ENCODE assay signal across 21 cellular contexts in genomic region chr3:121662742-121663141, GRCh38. TPM values are rescaled to one million over a fixed set of nuclear protein-coding genes. Genes with fewer than 3 reads are reported as not detected.
DNase-seq lines count a peak whose midpoint lies in the region; ATAC-seq, FAIRE-seq and TF ChIP-seq lines count a peak whose summit lies in the region.
"Had no signal": no experiment of that assay in that cellular context is flagged by ENCODE, and none has a peak within 500 bp of the region (broad histone marks: within the 10 kb centered on the region; RNA-seq: fewer than 3 reads in every experiment).

No MANE protein-coding gene starts in this region.

- H3K9me3 Mint-ChIP-seq in activated naive CD8-positive, alpha-beta T cell treated with anti-CD3 and anti-CD28 coated beads, Interleukin-2, amount 10 ng/mL, durations not matched to agents 7 days and 5 days: no peaks in the 10 kb centered on the region
- peaks cover 5% of the 10 kb centered on the region for H3K9me3 Mint-ChIP-seq in activated naive CD8-positive, alpha-beta T cell treated with anti-CD3 and anti-CD28 coated beads, Interleukin-2, amount 50 U/mL, for 24 hours
- no peaks in the 10 kb centered on the region for H3K9me3 Mint-ChIP-seq in CD4-positive, alpha-beta memory T cell
- H3K9me3 Mint-ChIP-seq in dendritic cell treated with granulocyte-macrophage colony-stimulating factor and Interleukin-4, amounts not matched to agents 40 ng/mL and 50 ng/mL, for 4 days: no peaks in the 10 kb centered on the region

- no peak for FAIRE-seq in D721Med (lab: Jason Lieb, UNC)

- H3K36me3 ChIP-seq in CD4-positive, alpha-beta memory T cell (ENCODE audit: insufficient read depth, low read length): peaks cover 53% of the 10 kb centered on the region
- peaks cover 19% of the 10 kb centered on the region for H3K36me3 ChIP-seq in neutrophil

- no peak overlapping the region for H3K4me3 ChIP-seq in CD4-positive, alpha-beta memory T cell (ENCODE audit: low read length in 2 of 2)
- no peak overlapping the region for H3K4me3 ChIP-seq in neutrophil (ENCODE audit: low read depth in 1 of 2, low read length in 1 of 2)
- H3K4me3 ChIP-seq: HAP-1, PC-9 had no signal

- no peaks in the 10 kb centered on the region for H3K27me3 ChIP-seq in CD4-positive, alpha-beta memory T cell (ENCODE audit: insufficient read depth, low read length)
- H3K27me3 ChIP-seq in neutrophil: no peaks in the 10 kb centered on the region

- intact Hi-C loops in CD4-positive, alpha-beta memory T cell (cut with micrococcal nuclease): no loop called here
- intact Hi-C loops in dendritic cell treated with granulocyte-macrophage colony-stimulating factor and Interleukin-4, amounts not matched to agents 40 ng/mL and 50 ng/mL, for 4 days (cut with micrococcal nuclease): no loop called here

- DNase-seq in activated naive CD8-positive, alpha-beta T cell treated with anti-CD3 and anti-CD28 coated beads, Interleukin-2, amount 10 ng/mL, durations not matched to agents 7 days and 5 days: no peak
- DNase-seq in activated naive CD8-positive, alpha-beta T cell treated with anti-CD3 and anti-CD28 coated beads, Interleukin-2, amount 50 U/mL, for 24 hours: no peak
- DNase-seq in CD4-positive, alpha-beta memory T cell: no peak
- no peak for DNase-seq in activated CD4-positive, alpha-beta T cell treated with anti-CD3 and anti-CD28 coated beads for 48 hours
- no peak for DNase-seq in D721Med (ENCODE audit: insufficient read length, low spot score)
- DNase-seq: 8988T, AML-193, C1 segment of cervical spinal cord, KG1, NCI-H1092 treated with DMSO at 0.1 percent for 48 hours, NCI-H1436 treated with DMSO at 0.1 percent for 48 hours, NCI-H1930, NCI-H226, NCI-H510A treated with DMSO at 0.1 percent for 48 hours, NCI-H748 treated with DMSO at 0.1 percent for 48 hours, PC-9, RPMI8226 had no signal

- peaks cover 34% of the 10 kb centered on the region for H3K4me1 ChIP-seq in CD4-positive, alpha-beta memory T cell (ENCODE audit: insufficient read depth, low read length)
- H3K4me1 ChIP-seq in neutrophil (ENCODE audit: control insufficient read depth in 1 of 2, insufficient read depth in 1 of 2, low read depth in 1 of 2, low read length in 1 of 2): peaks cover 64 to 76% of the 10 kb centered on the region in 2 experiments

- H3K27ac Mint-ChIP-seq in activated naive CD8-positive, alpha-beta T cell treated with anti-CD3 and anti-CD28 coated beads, Interleukin-2, amount 10 ng/mL, durations not matched to agents 7 days and 5 days: peak overlapping the region; percentile 10
- no peak overlapping the region for H3K27ac Mint-ChIP-seq in activated naive CD8-positive, alpha-beta T cell treated with anti-CD3 and anti-CD28 coated beads, Interleukin-2, amount 50 U/mL, for 24 hours
- H3K27ac Mint-ChIP-seq in CD4-positive, alpha-beta memory T cell: peak overlapping the region in 5 of 7 donors; percentile 24 to 80 (median 51)
- peak overlapping the region; percentile 22 for H3K27ac Mint-ChIP-seq in dendritic cell treated with granulocyte-macrophage colony-stimulating factor and Interleukin-4, amounts not matched to agents 40 ng/mL and 50 ng/mL, for 4 days

- no peak overlapping the region for H3K27ac ChIP-seq in CD4-positive, alpha-beta memory T cell (ENCODE audit: low read depth, low read length)
- H3K27ac ChIP-seq in neutrophil: peak overlapping the region; percentile 98
- H3K27ac ChIP-seq: PC-9 had no signal

- H3K9me3 ChIP-seq in CD4-positive, alpha-beta memory T cell (ENCODE audit: control insufficient read depth in 1 of 2, low read length in 2 of 2): no peaks in the 10 kb centered on the region
- H3K9me3 ChIP-seq in neutrophil: no peaks in the 10 kb centered on the region
- H3K9me3 ChIP-seq: HAP-1 had no signal

- peaks cover 62% of the 10 kb centered on the region for H3K36me3 Mint-ChIP-seq in activated naive CD8-positive, alpha-beta T cell treated with anti-CD3 and anti-CD28 coated beads, Interleukin-2, amount 10 ng/mL, durations not matched to agents 7 days and 5 days
- H3K36me3 Mint-ChIP-seq in activated naive CD8-positive, alpha-beta T cell treated with anti-CD3 and anti-CD28 coated beads, Interleukin-2, amount 50 U/mL, for 24 hours (ENCODE audit: low read depth): peaks cover 45% of the 10 kb centered on the region
- peaks cover 51 to 77% of the 10 kb centered on the region in 2 donors for H3K36me3 Mint-ChIP-seq in CD4-positive, alpha-beta memory T cell
- peaks cover 88% of the 10 kb centered on the region for H3K36me3 Mint-ChIP-seq in dendritic cell treated with granulocyte-macrophage colony-stimulating factor and Interleukin-4, amounts not matched to agents 40 ng/mL and 50 ng/mL, for 4 days (ENCODE audit: low read depth)

- no peak overlapping the region for H3K4me3 Mint-ChIP-seq in activated naive CD8-positive, alpha-beta T cell treated with anti-CD3 and anti-CD28 coated beads, Interleukin-2, amount 10 ng/mL, durations not matched to agents 7 days and 5 days
- no peak overlapping the region for H3K4me3 Mint-ChIP-seq in activated naive CD8-positive, alpha-beta T cell treated with anti-CD3 and anti-CD28 coated beads, Interleukin-2, amount 50 U/mL, for 24 hours
- no peak overlapping the region for H3K4me3 Mint-ChIP-seq in CD4-positive, alpha-beta memory T cell
- H3K4me3 Mint-ChIP-seq in dendritic cell treated with granulocyte-macrophage colony-stimulating factor and Interleukin-4, amounts not matched to agents 40 ng/mL and 50 ng/mL, for 4 days: no peak overlapping the region

- TF ChIP-seq CTCF in neutrophil (IDR thresholded peaks at IDR 0.05): no peak
- no peak for TF ChIP-seq CTCF in D721Med (IDR thresholded peaks at IDR 0.05; ENCODE audit: insufficient read depth, missing control alignments)

- CTCF ChIA-PET in CD4-positive, alpha-beta memory T cell (lab: Charles Lee; ENCODE audit: partially characterized antibody): no interaction called here

- no peak for ATAC-seq in activated naive CD8-positive, alpha-beta T cell treated with anti-CD3 and anti-CD28 coated beads, Interleukin-2, amount 10 ng/mL, durations not matched to agents 7 days and 5 days (ENCODE audit: low read depth)
- no peak for ATAC-seq in activated naive CD8-positive, alpha-beta T cell treated with anti-CD3 and anti-CD28 coated beads, Interleukin-2, amount 50 U/mL, for 24 hours
- no peak for ATAC-seq in GM19023 (IDR thresholded peaks at IDR 0.05; ENCODE audit: unreplicated experiment)

- H3K27me3 Mint-ChIP-seq in activated naive CD8-positive, alpha-beta T cell treated with anti-CD3 and anti-CD28 coated beads, Interleukin-2, amount 10 ng/mL, durations not matched to agents 7 days and 5 days: no peaks in the 10 kb centered on the region
- H3K27me3 Mint-ChIP-seq in activated naive CD8-positive, alpha-beta T cell treated with anti-CD3 and anti-CD28 coated beads, Interleukin-2, amount 50 U/mL, for 24 hours: no peaks in the 10 kb centered on the region
- H3K27me3 Mint-ChIP-seq in CD4-positive, alpha-beta memory T cell: no peaks in the 10 kb centered on the region
- no peaks in the 10 kb centered on the region for H3K27me3 Mint-ChIP-seq in dendritic cell treated with granulocyte-macrophage colony-stimulating factor and Interleukin-4, amounts not matched to agents 40 ng/mL and 50 ng/mL, for 4 days

- H3K4me1 Mint-ChIP-seq in activated naive CD8-positive, alpha-beta T cell treated with anti-CD3 and anti-CD28 coated beads, Interleukin-2, amount 10 ng/mL, durations not matched to agents 7 days and 5 days: peaks cover 27% of the 10 kb centered on the region
- H3K4me1 Mint-ChIP-seq in activated naive CD8-positive, alpha-beta T cell treated with anti-CD3 and anti-CD28 coated beads, Interleukin-2, amount 50 U/mL, for 24 hours: peaks cover 37% of the 10 kb centered on the region
- peaks cover 24 to 43% (median 34%) of the 10 kb centered on the region in 4 donors for H3K4me1 Mint-ChIP-seq in CD4-positive, alpha-beta memory T cell
- peaks cover 73% of the 10 kb centered on the region for H3K4me1 Mint-ChIP-seq in dendritic cell treated with granulocyte-macrophage colony-stimulating factor and Interleukin-4, amounts not matched to agents 40 ng/mL and 50 ng/mL, for 4 days (ENCODE audit: low read depth)

- POLR2A ChIA-PET in activated naive CD8-positive, alpha-beta T cell treated with anti-CD3 and anti-CD28 coated beads, Interleukin-2, amount 10 ng/mL, durations not matched to agents 7 days and 5 days (lab: Charles Lee): no interaction called here
- POLR2A ChIA-PET in CD4-positive, alpha-beta memory T cell (lab: Charles Lee; ENCODE audit: partially characterized antibody): interaction anchor here (4.1 kb wide), 1 partner anchor 87 kb away, joined by 33 read pairs; the partner anchor contains the start of gene GOLGB1

RNA-seq across cellular contexts. Expression of gene HCLS1, which starts 2.0 kb away (rescaled TPM):
- 100 to 1,000 TPM; 316 to 318 TPM for total RNA-seq in activated naive CD8-positive, alpha-beta T cell treated with anti-CD3 and anti-CD28 coated beads, Interleukin-2, amount 10 ng/mL, durations not matched to agents 7 days and 5 days
- 100 to 1,000 TPM; 336 TPM for total RNA-seq in CD4-positive, alpha-beta memory T cell
- polyA plus RNA-seq in CD4-positive, alpha-beta memory T cell: 100 to 1,000 TPM; 441 to 503 TPM
